27 cellular contexts compared by ENCODE assay signal in genomic region chr4:101292901-101293300, GRCh38.
A peak's percentile ranks its signal among the peaks of the same experiment; 100 is the strongest.
DNase-seq lines count a peak whose midpoint lies in the region; ATAC-seq and TF ChIP-seq lines count a peak whose summit lies in the region.
"Had no signal": no experiment of that assay in that cellular context is flagged by ENCODE, and none has a peak within 500 bp of the region (broad histone marks: within the 10 kb centered on the region; RNA-seq: fewer than 3 reads in every experiment).

No MANE protein-coding gene starts in this region.

- no peak for TF ChIP-seq CTCF in C4-2B (conservative IDR thresholded peaks at IDR 0.05)

- peak; percentile 28 for DNase-seq in amniotic epithelial cell (ENCODE audit: low read depth)
- peak; percentile 87 for DNase-seq in fibroblast of peridontal ligament (ENCODE audit: extremely low read depth)
- peak; percentile 33 for DNase-seq in skeletal muscle cell (ENCODE audit: low read depth)
- no peak for DNase-seq in NOMO-1 (lab: John Stamatoyannopoulos, UW; ENCODE audit: unreplicated experiment in 2 of 2)
- no peak for DNase-seq in C1 segment of cervical spinal cord (lab: John Stamatoyannopoulos, UW)
- DNase-seq in COLO668 (lab: John Stamatoyannopoulos, UW; ENCODE audit: unreplicated experiment): no peak
- DNase-seq: ACHN; activated CD4-positive, alpha-beta T cell treated with anti-CD3 and anti-CD28 coated beads, Interleukin-2, amount 10 ng/mL, durations not matched to agents 7 days and 5 days; activated naive CD4-positive, alpha-beta T cell; activated T-cell treated with anti-CD3 and anti-CD28 coated beads, Interleukin-2, amount 50 U/mL, for 72 hours; cortex of kidney; HFFc6; islet precursor cell; left ventricle myocardium inferior; NCI-H187; NCI-H69; spleen; substantia nigra; upper lobe of left lung had no signal

- peak overlapping the region; percentile 35; the same call in 1 of the 2 replicates for H3K27ac ChIP-seq in C4-2B
- H3K27ac ChIP-seq: cardiac muscle cell, HL-60, left ventricle myocardium inferior, spleen, upper lobe of left lung had no signal

- ATAC-seq in HG02798 (IDR thresholded peaks at IDR 0.05; ENCODE audit: poor library complexity, unreplicated experiment): no peak
- ATAC-seq: activated T-cell treated with anti-CD3 and anti-CD28 coated beads, Interleukin-2, amount 50 U/mL, for 72 hours; esophagus mucosa; GM23338; natural killer cell treated with Interleukin-12 subunit alpha and Interleukin-12 subunit beta and Interleukin-15 and Interleukin-18, amount 100 ng/mL, for 72 hours; Panc1 had no signal

- H3K4me3 ChIP-seq in skeletal muscle cell (ENCODE audit: low read depth, low read length): no peak overlapping the region
- H3K4me3 ChIP-seq: cardiac muscle cell, GM23338, left ventricle myocardium inferior, spleen, upper lobe of left lung had no signal

Comparison
In these comparisons a context has a peak if more than half of its experiments do, and no peak if none do; other contexts are left out.
1. DNase-seq: peak in amniotic epithelial cell (single experiment), fibroblast of peridontal ligament (single experiment) and skeletal muscle cell (single experiment); none in NOMO-1 (0 of 2), C1 segment of cervical spinal cord (0 of 14) and COLO668 (single experiment).